ENCODE assay signal across 9 cellular contexts in the genomic region with DNA sequence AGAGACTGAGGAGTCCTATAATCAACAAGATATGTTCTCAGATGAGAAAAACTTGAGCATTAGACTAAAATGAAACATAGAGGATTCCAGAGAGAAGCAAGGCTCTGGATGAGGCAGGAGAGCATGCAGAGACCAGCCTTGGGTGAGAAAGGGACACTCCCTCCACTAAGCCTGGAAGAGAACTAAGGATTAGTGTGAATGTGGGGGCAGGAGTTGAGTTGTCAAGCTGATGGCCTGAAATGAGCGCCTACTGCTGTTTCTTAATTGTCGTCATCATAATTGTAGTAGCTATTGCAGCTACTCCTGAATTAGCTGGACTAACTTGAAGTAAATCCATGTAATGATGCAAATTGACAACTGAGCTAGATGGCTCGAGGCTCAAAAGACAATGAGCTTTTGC.
"Had no signal": no experiment of that assay in that cellular context is flagged by ENCODE, and none has a peak within 500 bp of the region (broad histone marks: within the 10 kb centered on the region; RNA-seq: fewer than 3 reads in every experiment).

No MANE protein-coding gene starts in this region.

- H3K4me3 ChIP-seq: GM23338, K562 had no signal

- H3K4me2 ChIP-seq: GM23338 had no signal

- H2AFZ ChIP-seq: GM23338 had no signal

- H3K27ac ChIP-seq: HL-60 had no signal

- FAIRE-seq: H1, H54, HepG2, K562 had no signal

- ATAC-seq: GM23338, HepG2, K562 had no signal

- DNase-seq: H9, HCEC 1CT, IMR-90 had no signal
